In genomic region chr11:69718147-69718546, GRCh38 we compare ENCODE assay signal across 1 cellular context.
TF ChIP-seq lines count a peak whose summit lies in the region.

No MANE protein-coding gene starts in this region.

TF ChIP-seq in IMR-90, 13 proteins besides CTCF, POLR2A, EP300 and RAD21:
- TF ChIP-seq NFE2L2 (IDR thresholded peaks at IDR 0.05; ENCODE audit: low read depth, low read length), result no peak
- peak; percentile 76 for TF ChIP-seq SMC3 (IDR thresholded peaks at IDR 0.05; ENCODE audit: low read depth, low read length)
TF ChIP-seq in IMR-90: peak in this region for 1.
